ENCODE assay signal across 1 cellular context in genomic region chr7:106285051-106285800, GRCh38.
TF ChIP-seq lines count a peak whose summit lies in the region.

No MANE protein-coding gene starts in this region.

TF ChIP-seq in HepG2, 621 proteins besides CTCF, POLR2A, EP300 and RAD21 (continued from another document and continues in another):
- no peak for TF ChIP-seq ZNF496 (CRISPR knock-in tag; IDR thresholded peaks at IDR 0.05; ENCODE audit: insufficient replicate concordance)
- peak; percentile 31 for TF ChIP-seq IKZF4 (CRISPR knock-in tag; IDR thresholded peaks at IDR 0.05; ENCODE audit: borderline replicate concordance, low read depth, not compliant biosample characterization)
- TF ChIP-seq CENPX (CRISPR knock-in tag; IDR thresholded peaks at IDR 0.05) = no peak
- no peak for TF ChIP-seq JARID2 (CRISPR knock-in tag; IDR thresholded peaks at IDR 0.05; ENCODE audit: insufficient replicate concordance)
- no peak for TF ChIP-seq KDM6A (CRISPR knock-in tag; IDR thresholded peaks at IDR 0.05; ENCODE audit: low read depth)
- TF ChIP-seq ZNF430 (CRISPR knock-in tag; IDR thresholded peaks at IDR 0.05) = peak; percentile 84; the same call in 1 of the 2 replicates
- no peak for TF ChIP-seq SP2 (CRISPR knock-in tag; IDR thresholded peaks at IDR 0.05)
- TF ChIP-seq FOSL2 (CRISPR knock-in tag; IDR thresholded peaks at IDR 0.05) = peak; percentile 28; the same call in 1 of the 2 replicates
- no peak for TF ChIP-seq MAF1 (CRISPR knock-in tag; IDR thresholded peaks at IDR 0.05; ENCODE audit: borderline replicate concordance)
- no peak for TF ChIP-seq ZNF441 (CRISPR knock-in tag; IDR thresholded peaks at IDR 0.05; ENCODE audit: borderline replicate concordance)
- peak; percentile 26 for TF ChIP-seq ZEB1 (IDR thresholded peaks at IDR 0.05; ENCODE audit: insufficient replicate concordance, low read depth)
- peak; percentile 38 for TF ChIP-seq RXRB (CRISPR knock-in tag; IDR thresholded peaks at IDR 0.05; ENCODE audit: borderline replicate concordance)
- TF ChIP-seq ZSCAN29 (CRISPR knock-in tag; conservative IDR thresholded peaks at IDR 0.05) = no peak
- peak; percentile 78 for TF ChIP-seq GZF1 (CRISPR knock-in tag; IDR thresholded peaks at IDR 0.05)
- TF ChIP-seq KMT2B (CRISPR knock-in tag; IDR thresholded peaks at IDR 0.05) = peak; percentile 65
- TF ChIP-seq IRF2 (CRISPR knock-in tag; IDR thresholded peaks at IDR 0.05) = peak; percentile 85; the same call in 1 of the 2 replicates
- TF ChIP-seq AHR (CRISPR knock-in tag; IDR thresholded peaks at IDR 0.05) = peak; percentile 40; the same call in 1 of the 2 replicates
- TF ChIP-seq TFDP1 (CRISPR knock-in tag; IDR thresholded peaks at IDR 0.05; ENCODE audit: borderline replicate concordance) = peak; percentile 77; the same call in 1 of the 2 replicates
- no peak for TF ChIP-seq ZNF75D (CRISPR knock-in tag; IDR thresholded peaks at IDR 0.05; ENCODE audit: borderline replicate concordance)
- TF ChIP-seq MTA1 (CRISPR knock-in tag; IDR thresholded peaks at IDR 0.05; ENCODE audit: borderline replicate concordance) = no peak; the same call in 1 of the 2 replicates
- TF ChIP-seq NBN (conservative IDR thresholded peaks at IDR 0.05) = no peak
- TF ChIP-seq HOXA7 (CRISPR knock-in tag; IDR thresholded peaks at IDR 0.05) = no peak
- 0 out of 2 replicates have a peak, but pooled peaks have one; percentile 44 for TF ChIP-seq ZFP37 (CRISPR knock-in tag; IDR thresholded peaks at IDR 0.05; ENCODE audit: borderline replicate concordance)
- peak; percentile 83 for TF ChIP-seq YEATS4 (CRISPR knock-in tag; IDR thresholded peaks at IDR 0.05; ENCODE audit: borderline replicate concordance)
- TF ChIP-seq ZNF367 (CRISPR knock-in tag; IDR thresholded peaks at IDR 0.05; ENCODE audit: borderline replicate concordance) = no peak
- no peak for TF ChIP-seq NCOA2 (CRISPR knock-in tag; IDR thresholded peaks at IDR 0.05)
- TF ChIP-seq, protein P1, sequence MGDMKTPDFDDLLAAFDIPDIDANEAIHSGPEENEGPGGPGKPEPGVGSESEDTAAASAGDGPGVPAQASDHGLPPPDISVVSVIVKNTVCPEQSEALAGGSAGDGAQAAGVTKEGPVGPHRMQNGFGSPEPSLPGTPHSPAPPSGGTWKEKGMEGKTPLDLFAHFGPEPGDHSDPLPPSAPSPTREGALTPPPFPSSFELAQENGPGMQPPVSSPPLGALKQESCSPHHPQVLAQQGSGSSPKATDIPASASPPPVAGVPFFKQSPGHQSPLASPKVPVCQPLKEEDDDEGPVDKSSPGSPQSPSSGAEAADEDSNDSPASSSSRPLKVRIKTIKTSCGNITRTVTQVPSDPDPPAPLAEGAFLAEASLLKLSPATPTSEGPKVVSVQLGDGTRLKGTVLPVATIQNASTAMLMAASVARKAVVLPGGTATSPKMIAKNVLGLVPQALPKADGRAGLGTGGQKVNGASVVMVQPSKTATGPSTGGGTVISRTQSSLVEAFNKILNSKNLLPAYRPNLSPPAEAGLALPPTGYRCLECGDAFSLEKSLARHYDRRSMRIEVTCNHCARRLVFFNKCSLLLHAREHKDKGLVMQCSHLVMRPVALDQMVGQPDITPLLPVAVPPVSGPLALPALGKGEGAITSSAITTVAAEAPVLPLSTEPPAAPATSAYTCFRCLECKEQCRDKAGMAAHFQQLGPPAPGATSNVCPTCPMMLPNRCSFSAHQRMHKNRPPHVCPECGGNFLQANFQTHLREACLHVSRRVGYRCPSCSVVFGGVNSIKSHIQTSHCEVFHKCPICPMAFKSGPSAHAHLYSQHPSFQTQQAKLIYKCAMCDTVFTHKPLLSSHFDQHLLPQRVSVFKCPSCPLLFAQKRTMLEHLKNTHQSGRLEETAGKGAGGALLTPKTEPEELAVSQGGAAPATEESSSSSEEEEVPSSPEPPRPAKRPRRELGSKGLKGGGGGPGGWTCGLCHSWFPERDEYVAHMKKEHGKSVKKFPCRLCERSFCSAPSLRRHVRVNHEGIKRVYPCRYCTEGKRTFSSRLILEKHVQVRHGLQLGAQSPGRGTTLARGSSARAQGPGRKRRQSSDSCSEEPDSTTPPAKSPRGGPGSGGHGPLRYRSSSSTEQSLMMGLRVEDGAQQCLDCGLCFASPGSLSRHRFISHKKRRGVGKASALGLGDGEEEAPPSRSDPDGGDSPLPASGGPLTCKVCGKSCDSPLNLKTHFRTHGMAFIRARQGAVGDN (CRISPR knock-in tag; IDR thresholded peaks at IDR 0.05) = peak; percentile 92
- no peak for TF ChIP-seq ZNF235 (CRISPR knock-in tag; IDR thresholded peaks at IDR 0.05; ENCODE audit: borderline replicate concordance)
- TF ChIP-seq, protein P2, sequence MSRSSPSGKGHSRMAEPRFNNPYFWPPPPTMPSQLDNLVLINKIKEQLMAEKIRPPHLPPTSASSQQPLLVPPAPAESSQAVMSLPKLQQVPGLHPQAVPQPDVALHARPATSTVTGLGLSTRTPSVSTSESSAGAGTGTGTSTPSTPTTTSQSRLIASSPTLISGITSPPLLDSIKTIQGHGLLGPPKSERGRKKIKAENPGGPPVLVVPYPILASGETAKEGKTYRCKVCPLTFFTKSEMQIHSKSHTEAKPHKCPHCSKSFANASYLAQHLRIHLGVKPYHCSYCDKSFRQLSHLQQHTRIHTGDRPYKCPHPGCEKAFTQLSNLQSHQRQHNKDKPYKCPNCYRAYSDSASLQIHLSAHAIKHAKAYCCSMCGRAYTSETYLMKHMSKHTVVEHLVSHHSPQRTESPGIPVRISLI (CRISPR knock-in tag; IDR thresholded peaks at IDR 0.05; ENCODE audit: borderline replicate concordance) = no peak
- TF ChIP-seq, protein P3, sequence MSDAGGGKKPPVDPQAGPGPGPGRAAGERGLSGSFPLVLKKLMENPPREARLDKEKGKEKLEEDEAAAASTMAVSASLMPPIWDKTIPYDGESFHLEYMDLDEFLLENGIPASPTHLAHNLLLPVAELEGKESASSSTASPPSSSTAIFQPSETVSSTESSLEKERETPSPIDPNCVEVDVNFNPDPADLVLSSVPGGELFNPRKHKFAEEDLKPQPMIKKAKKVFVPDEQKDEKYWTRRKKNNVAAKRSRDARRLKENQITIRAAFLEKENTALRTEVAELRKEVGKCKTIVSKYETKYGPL (CRISPR knock-in tag; IDR thresholded peaks at IDR 0.05) = no peak
- no peak for TF ChIP-seq BRCA1 (CRISPR knock-in tag; IDR thresholded peaks at IDR 0.05)
- no peak; the same call in 1 of the 2 replicates for TF ChIP-seq ZNF451 (CRISPR knock-in tag; IDR thresholded peaks at IDR 0.05)
- TF ChIP-seq, protein P4, sequence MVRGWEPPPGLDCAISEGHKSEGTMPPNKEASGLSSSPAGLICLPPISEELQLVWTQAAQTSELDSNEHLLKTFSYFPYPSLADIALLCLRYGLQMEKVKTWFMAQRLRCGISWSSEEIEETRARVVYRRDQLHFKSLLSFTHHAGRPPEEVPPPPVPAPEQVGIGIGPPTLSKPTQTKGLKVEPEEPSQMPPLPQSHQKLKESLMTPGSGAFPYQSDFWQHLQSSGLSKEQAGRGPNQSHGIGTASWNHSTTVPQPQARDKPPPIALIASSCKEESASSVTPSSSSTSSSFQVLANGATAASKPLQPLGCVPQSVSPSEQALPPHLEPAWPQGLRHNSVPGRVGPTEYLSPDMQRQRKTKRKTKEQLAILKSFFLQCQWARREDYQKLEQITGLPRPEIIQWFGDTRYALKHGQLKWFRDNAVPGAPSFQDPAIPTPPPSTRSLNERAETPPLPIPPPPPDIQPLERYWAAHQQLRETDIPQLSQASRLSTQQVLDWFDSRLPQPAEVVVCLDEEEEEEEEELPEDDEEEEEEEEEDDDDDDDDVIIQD (CRISPR knock-in tag; IDR thresholded peaks at IDR 0.05; ENCODE audit: low read depth) = 0 out of 2 replicates have a peak, but pooled peaks have one; percentile 23
- TF ChIP-seq MLXIP (CRISPR knock-in tag; IDR thresholded peaks at IDR 0.05; ENCODE audit: borderline replicate concordance) = no peak
- TF ChIP-seq, protein P5, sequence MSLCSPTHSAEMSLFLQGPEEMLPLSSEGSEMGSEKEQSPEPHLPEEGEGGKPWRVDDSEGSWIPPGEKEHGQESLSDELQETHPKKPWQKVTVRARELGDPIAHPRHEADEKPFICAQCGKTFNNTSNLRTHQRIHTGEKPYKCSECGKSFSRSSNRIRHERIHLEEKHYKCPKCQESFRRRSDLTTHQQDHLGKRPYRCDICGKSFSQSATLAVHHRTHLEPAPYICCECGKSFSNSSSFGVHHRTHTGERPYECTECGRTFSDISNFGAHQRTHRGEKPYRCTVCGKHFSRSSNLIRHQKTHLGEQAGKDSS (CRISPR knock-in tag; IDR thresholded peaks at IDR 0.05; ENCODE audit: borderline replicate concordance, low read depth) = peak; percentile 81; the same call in 1 of the 2 replicates
- TF ChIP-seq, protein P6, sequence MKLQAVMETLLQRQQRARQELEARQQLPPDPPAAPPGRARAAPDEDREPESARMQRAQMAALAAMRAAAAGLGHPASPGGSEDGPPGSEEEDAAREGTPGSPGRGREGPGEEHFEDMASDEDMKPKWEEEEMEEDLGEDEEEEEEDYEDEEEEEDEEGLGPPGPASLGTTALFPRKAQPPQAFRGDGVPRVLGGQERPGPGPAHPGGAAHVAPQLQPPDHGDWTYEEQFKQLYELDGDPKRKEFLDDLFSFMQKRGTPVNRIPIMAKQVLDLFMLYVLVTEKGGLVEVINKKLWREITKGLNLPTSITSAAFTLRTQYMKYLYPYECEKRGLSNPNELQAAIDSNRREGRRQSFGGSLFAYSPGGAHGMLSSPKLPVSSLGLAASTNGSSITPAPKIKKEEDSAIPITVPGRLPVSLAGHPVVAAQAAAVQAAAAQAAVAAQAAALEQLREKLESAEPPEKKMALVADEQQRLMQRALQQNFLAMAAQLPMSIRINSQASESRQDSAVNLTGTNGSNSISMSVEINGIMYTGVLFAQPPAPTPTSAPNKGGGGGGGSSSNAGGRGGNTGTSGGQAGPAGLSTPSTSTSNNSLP (IDR thresholded peaks at IDR 0.05; ENCODE audit: low read depth, low read length) = no peak
- no peak for TF ChIP-seq ZNF776 (CRISPR knock-in tag; IDR thresholded peaks at IDR 0.05)
- no peak for TF ChIP-seq ZNF790 (CRISPR knock-in tag; IDR thresholded peaks at IDR 0.05; ENCODE audit: borderline replicate concordance)
- no peak for TF ChIP-seq ZNF883 (CRISPR knock-in tag; IDR thresholded peaks at IDR 0.05; ENCODE audit: not compliant biosample characterization)
- TF ChIP-seq NR2F6 (IDR thresholded peaks at IDR 0.05) = no peak
- TF ChIP-seq NR2F6 (CRISPR knock-in tag; IDR thresholded peaks at IDR 0.05) = peak; percentile 44; the same call in 1 of the 2 replicates
- TF ChIP-seq, protein P7, sequence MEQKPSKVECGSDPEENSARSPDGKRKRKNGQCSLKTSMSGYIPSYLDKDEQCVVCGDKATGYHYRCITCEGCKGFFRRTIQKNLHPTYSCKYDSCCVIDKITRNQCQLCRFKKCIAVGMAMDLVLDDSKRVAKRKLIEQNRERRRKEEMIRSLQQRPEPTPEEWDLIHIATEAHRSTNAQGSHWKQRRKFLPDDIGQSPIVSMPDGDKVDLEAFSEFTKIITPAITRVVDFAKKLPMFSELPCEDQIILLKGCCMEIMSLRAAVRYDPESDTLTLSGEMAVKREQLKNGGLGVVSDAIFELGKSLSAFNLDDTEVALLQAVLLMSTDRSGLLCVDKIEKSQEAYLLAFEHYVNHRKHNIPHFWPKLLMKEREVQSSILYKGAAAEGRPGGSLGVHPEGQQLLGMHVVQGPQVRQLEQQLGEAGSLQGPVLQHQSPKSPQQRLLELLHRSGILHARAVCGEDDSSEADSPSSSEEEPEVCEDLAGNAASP (CRISPR knock-in tag; IDR thresholded peaks at IDR 0.05; ENCODE audit: borderline replicate concordance) = no peak
- peak; percentile 35 for TF ChIP-seq ZNF781 (CRISPR knock-in tag; IDR thresholded peaks at IDR 0.05; ENCODE audit: borderline replicate concordance, not compliant biosample characterization)
- no peak for TF ChIP-seq ZNF10 (CRISPR knock-in tag; IDR thresholded peaks at IDR 0.05; ENCODE audit: borderline replicate concordance, low read depth)
- peak; percentile 70; the same call in 1 of the 2 replicates for TF ChIP-seq ZBTB38 (CRISPR knock-in tag; IDR thresholded peaks at IDR 0.05)
